8 cellular contexts compared by ENCODE assay signal in the genomic region with DNA sequence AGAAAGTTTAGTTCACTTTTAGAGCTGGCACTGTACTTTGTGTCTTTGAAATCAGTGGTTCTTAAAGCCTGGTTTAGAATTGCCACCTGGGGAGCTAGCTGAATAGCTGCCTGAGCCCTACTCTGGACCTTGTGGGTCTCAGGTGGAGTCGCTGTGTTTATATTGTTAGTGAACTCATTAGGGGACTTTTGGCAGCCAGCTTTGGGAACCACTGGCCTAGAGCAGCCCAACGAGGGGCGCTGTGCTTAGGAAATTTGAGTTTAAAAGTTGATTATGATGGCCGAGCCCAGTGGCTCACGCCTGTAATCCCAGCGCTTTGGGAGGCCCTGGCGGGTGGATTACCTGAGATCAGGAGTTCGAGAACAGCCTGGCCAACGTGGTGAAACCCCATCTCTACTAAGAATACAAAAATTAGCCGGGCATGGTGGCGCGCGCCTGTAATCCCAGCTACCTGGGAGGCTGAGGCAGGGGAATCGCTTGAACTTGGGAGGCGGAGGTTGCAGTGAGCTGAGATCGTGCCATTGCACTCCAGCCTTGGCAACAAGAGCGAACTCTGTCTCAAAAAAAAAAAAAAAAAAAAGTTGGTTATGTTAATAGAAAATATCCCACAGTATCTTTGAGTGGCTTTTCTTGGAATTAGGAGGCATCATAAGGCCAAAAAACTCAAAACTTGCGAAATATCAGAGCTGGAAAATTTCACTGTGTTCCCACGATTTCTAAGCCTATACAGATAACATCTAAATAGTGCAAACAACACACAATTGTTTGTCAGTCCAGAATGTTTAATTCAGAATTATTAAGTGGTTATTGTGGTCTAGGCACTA. TPM values are rescaled to one million over a fixed set of nuclear protein-coding genes. Genes with fewer than 3 reads are reported as not detected.
DNase-seq lines count a peak whose midpoint lies in the region; ATAC-seq, FAIRE-seq and TF ChIP-seq lines count a peak whose summit lies in the region.

No MANE protein-coding gene starts in this region.

- in situ Hi-C loops in HepG2 (cut with HindIII; ENCODE audit: extremely low pct_ligation_motif_present, low pct_unique_long_range_greater_than_20kb), result no loop called here

- H3K4me1 Mint-ChIP-seq in Calu3 (ENCODE audit: low read depth, unreplicated experiment), result peaks cover 21% of the 10 kb centered on the region
- peaks cover 18 to 31% (median 26%) of the 10 kb centered on the region in 3 donors for H3K4me1 Mint-ChIP-seq in IgD-negative memory B cell
- peaks cover 5% of the 10 kb centered on the region for H3K4me1 Mint-ChIP-seq in astrocyte (ENCODE audit: low read depth, unreplicated experiment)

- peaks cover 40% of the 10 kb centered on the region for H3K79me2 ChIP-seq in astrocyte (ENCODE audit: insufficient read depth, low read length)
- peaks cover 44% of the 10 kb centered on the region for H3K79me2 ChIP-seq in HepG2 (ENCODE audit: insufficient read depth, low read length)

- TF ChIP-seq CTCF in Calu3 (IDR thresholded peaks at IDR 0.05; ENCODE audit: unreplicated experiment), result no peak
- TF ChIP-seq CTCF in astrocyte (IDR thresholded peaks at IDR 0.05; ENCODE audit: insufficient read depth, low read depth, low read length), result no peak
- no peak for TF ChIP-seq CTCF in HepG2 (CRISPR knock-in tag; IDR thresholded peaks at IDR 0.05)
- no peak for TF ChIP-seq CTCF in testis (IDR thresholded peaks at IDR 0.05)

- TF ChIP-seq RAD21 in HepG2 (CRISPR knock-in tag; IDR thresholded peaks at IDR 0.05), result no peak

- peak overlapping the region; percentile 98 for H3K27ac Mint-ChIP-seq in Calu3 (ENCODE audit: unreplicated experiment)
- H3K27ac Mint-ChIP-seq in IgD-negative memory B cell, result peak overlapping the region; percentile 82 to 100 (median 93)
- H3K27ac Mint-ChIP-seq in astrocyte (ENCODE audit: unreplicated experiment), result peak overlapping the region; percentile 60

- H2AFZ ChIP-seq in astrocyte (ENCODE audit: low read depth, low read length) (peak overlapping the region; percentile 97), HepG2 (ENCODE audit: low read length) (no peak overlapping the region)

- TF ChIP-seq POLR2A in HepG2 (IDR thresholded peaks at IDR 0.05; ENCODE audit: insufficient read depth in 1 of 2, low read depth in 2 of 2, low read length in 2 of 2), result no peak
- no peak for TF ChIP-seq POLR2A in testis (IDR thresholded peaks at IDR 0.05)

- no peaks in the 10 kb centered on the region for H3K36me3 ChIP-seq in astrocyte (ENCODE audit: insufficient read depth, low read length)
- H3K36me3 ChIP-seq in HepG2 (replicated peaks in 1 of 2; ENCODE audit: control insufficient read depth in 1 of 2, insufficient read depth in 2 of 2, low read length in 2 of 2), result peaks cover 3 to 5% of the 10 kb centered on the region in 2 experiments; a peak in 1 of 5 replicates
- no peaks in the 10 kb centered on the region for H3K36me3 ChIP-seq in testis (ENCODE audit: low read depth, missing control alignments)

- TSS peak; percentile 51 for BruUV-seq in Calu3 (replicated peaks; lab: Mats Ljungman, UMichigan)
- TSS peak; percentile 70 for BruUV-seq in HepG2 (replicated peaks; lab: Mats Ljungman, UMichigan)

- no peaks in the 10 kb centered on the region for H3K9me3 ChIP-seq in astrocyte (ENCODE audit: insufficient read depth, low read depth, low read length)
- H3K9me3 ChIP-seq in HepG2 (ENCODE audit: low read length), result no peaks in the 10 kb centered on the region
- no peaks in the 10 kb centered on the region for H3K9me3 ChIP-seq in testis

- DNase-seq in Calu3 (no peak), astrocyte (ENCODE audit: low read depth) (no peak), HepG2 (ENCODE audit: low spot score) (peak; percentile 21), testis (peak; percentile 20), foreskin melanocyte (no peak)

- peak overlapping the region; percentile 89 for H3K4me2 ChIP-seq in astrocyte (ENCODE audit: low read length)
- peak overlapping the region; percentile 90 for H3K4me2 ChIP-seq in HepG2 (ENCODE audit: low read depth, low read length)

- H3K9me3 Mint-ChIP-seq in Calu3 (ENCODE audit: low read depth, unreplicated experiment) (no peaks in the 10 kb centered on the region), IgD-negative memory B cell (no peaks in the 10 kb centered on the region), astrocyte (ENCODE audit: unreplicated experiment) (peaks cover 2% of the 10 kb centered on the region)

- H3K4me3 Mint-ChIP-seq in Calu3 (ENCODE audit: low read depth, unreplicated experiment) (peak overlapping the region; percentile 88), IgD-negative memory B cell (peak overlapping the region; percentile 87 to 99 (median 96)), astrocyte (ENCODE audit: unreplicated experiment) (peak overlapping the region; percentile 91)

- TF ChIP-seq EP300 in HepG2 (IDR thresholded peaks at IDR 0.05; ENCODE audit: low read depth in 2 of 2, low read length in 2 of 2) (no peak), HepG2 (CRISPR knock-in tag; IDR thresholded peaks at IDR 0.05; ENCODE audit: borderline replicate concordance) (0 out of 2 replicates have a peak, but pooled peaks have one; percentile 6)

- no peak for FAIRE-seq in astrocyte (lab: Jason Lieb, UNC)
- no peak for FAIRE-seq in HepG2 (lab: Jason Lieb, UNC)

- intact Hi-C loops in Calu3 (cut with micrococcal nuclease; ENCODE audit: unreplicated experiment), result no loop called here
- intact Hi-C loops in HepG2 (cut with micrococcal nuclease; ENCODE audit: unreplicated experiment), result no loop called here
- intact Hi-C loops in testis (cut with DNase I; ENCODE audit: low total_unique reads), result no loop called here

- WGBS in HepG2 (ENCODE audit: low lambda C conversion rate), result 21% methylated on average over 17 of the region's 19 CpGs
- 31 to 45% methylated on average over 18 to 19 of the region's 19 CpGs for WGBS in testis, 2 donors

- H4K20me1 ChIP-seq in astrocyte (ENCODE audit: insufficient read depth, low read length) (no peaks in the 10 kb centered on the region), HepG2 (ENCODE audit: insufficient read depth, low read length) (no peaks in the 10 kb centered on the region; the same call in 1 of the 2 replicates)

- peak; percentile 3 for ATAC-seq in GM21423 (IDR thresholded peaks at IDR 0.05; ENCODE audit: unreplicated experiment)
- peak; percentile 6 for ATAC-seq in HepG2
- no peak for ATAC-seq in HG03097 (IDR thresholded peaks at IDR 0.05; ENCODE audit: low FRiP score, unreplicated experiment)

- POLR2A ChIA-PET in HepG2 (lab: Yijun Ruan, JAX), result interaction anchor here (0.6 to 3.0 kb wide), 11 partner anchors 13 to 732 kb away, joined by 3 to 24 read pairs (median 4); a partner anchor contains a TSS

- no peaks in the 10 kb centered on the region for H3K4me1 ChIP-seq in astrocyte (ENCODE audit: insufficient read depth, low read length)
- H3K4me1 ChIP-seq in HepG2 (ENCODE audit: insufficient read depth, low read length), result peaks cover 40% of the 10 kb centered on the region
- peaks cover 14% of the 10 kb centered on the region for H3K4me1 ChIP-seq in testis

- H3K27me3 Mint-ChIP-seq in Calu3 (ENCODE audit: unreplicated experiment) (no peaks in the 10 kb centered on the region), IgD-negative memory B cell (peaks cover 2% of the 10 kb centered on the region), astrocyte (ENCODE audit: low read depth, unreplicated experiment) (no peaks in the 10 kb centered on the region)

- peaks cover 43% of the 10 kb centered on the region for H3K36me3 Mint-ChIP-seq in Calu3 (ENCODE audit: insufficient read depth, unreplicated experiment)
- H3K36me3 Mint-ChIP-seq in IgD-negative memory B cell, result no peaks in the 10 kb centered on the region
- no peaks in the 10 kb centered on the region for H3K36me3 Mint-ChIP-seq in astrocyte (ENCODE audit: low read depth, unreplicated experiment)

- H3K27ac ChIP-seq in astrocyte (ENCODE audit: low read depth, low read length) (peak overlapping the region; percentile 65), HepG2 (ENCODE audit: extremely low read length, insufficient read depth, low read length) (peak overlapping the region; percentile 98), testis (peak overlapping the region; percentile 78 to 79)

- CTCF ChIA-PET in Calu3 (lab: Charles Lee), result interaction anchor here (1.4 to 2.3 kb wide), 2 partner anchors 13 to 170 kb away, joined by 4 to 19 read pairs; no protein-coding TSS in a partner anchor
- CTCF ChIA-PET in HepG2 (lab: Yijun Ruan, JAX; ENCODE audit: low intra/inter-chr PET ratio, low total read pairs), result no interaction called here

- peak overlapping the region; percentile 75 for H3K4me3 ChIP-seq in astrocyte (ENCODE audit: insufficient read depth, low read depth, low read length)
- peak overlapping the region; percentile 74 to 76 (median 76) for H3K4me3 ChIP-seq in HepG2 (replicated peaks in 1 of 3; ENCODE audit: insufficient read depth in 1 of 3, low read depth in 2 of 3, low read length in 3 of 3)
- peak overlapping the region; percentile 67 to 83 for H3K4me3 ChIP-seq in testis

- H3K27me3 ChIP-seq in astrocyte (ENCODE audit: insufficient read depth, low read length) (no peaks in the 10 kb centered on the region), HepG2 (ENCODE audit: control insufficient read depth in 1 of 2, insufficient read depth in 2 of 2, low read length in 2 of 2) (no peaks in the 10 kb centered on the region; a peak in 1 of 5 replicates), testis (no peaks in the 10 kb centered on the region)

- H3K9ac ChIP-seq in astrocyte (ENCODE audit: low read length) (peak overlapping the region; percentile 84), HepG2 (ENCODE audit: insufficient read depth, low read depth, low read length) (peak overlapping the region; percentile 93)

RNA-seq across cellular contexts. Expression of a gene that starts 0.8 kb away (rescaled TPM):
- 98.7 and 115 TPM in 2 replicates for total RNA-seq in Calu3 (2022)
- polyA plus RNA-seq in IgD-negative memory B cell, result 33.2 TPM
- total RNA-seq in astrocyte, result 30.2 and 31.7 TPM in 2 replicates
- total RNA-seq in HepG2 (2016; rRNA removed; fragmentation: Illumina TruSeq; extraction: Trizol), result 83.6 and 133 TPM in 2 replicates
- total RNA-seq in HepG2 (2016; cell fraction: cytosol; rRNA removed; fragmentation: Illumina TruSeq; extraction: Trizol; ENCODE audit: low read depth), result 24.8 and 30.9 TPM in 2 replicates
- total RNA-seq in HepG2 (2016; cell fraction: insoluble cytoplasmic fraction; rRNA removed; fragmentation: Illumina TruSeq; extraction: Trizol), result 84.7 and 137 TPM in 2 replicates
- 22.2 and 22.3 TPM in 2 replicates for total RNA-seq in HepG2 (2016; cell fraction: membrane; rRNA removed; fragmentation: Illumina TruSeq; extraction: Trizol)
- 69.6 and 75.6 TPM in 2 replicates for total RNA-seq in HepG2 (2016; cell fraction: nucleus; rRNA removed; fragmentation: Illumina TruSeq; extraction: Trizol)
- polyA plus RNA-seq in HepG2 (2011; rRNA removed), result 32.4 and 44.8 TPM in 2 replicates
- polyA plus RNA-seq in HepG2 (2011; cell fraction: cytosol; rRNA removed), result 31.6 and 38.6 TPM in 2 replicates
- polyA plus RNA-seq in HepG2 (2011; cell fraction: nucleus; rRNA removed), result 17.7 and 21.6 TPM in 2 replicates
- polyA plus RNA-seq in HepG2 (2012), result 25.9 and 42.8 TPM in 2 replicates
- polyA plus RNA-seq in HepG2 (2016; cell fraction: cytosol; fragmentation: Illumina TruSeq; extraction: Trizol; ENCODE audit: low read depth), result 4.7 and 4.9 TPM in 2 replicates
- 118 and 138 TPM in 2 replicates for polyA plus RNA-seq in HepG2 (2016; cell fraction: insoluble cytoplasmic fraction; fragmentation: Illumina TruSeq; extraction: Trizol; ENCODE audit: low read depth)
- 15.6 and 18.9 TPM in 2 replicates for polyA plus RNA-seq in HepG2 (2016; cell fraction: membrane; fragmentation: Illumina TruSeq; extraction: Trizol; ENCODE audit: low read depth)
- 71.0 and 84.2 TPM in 2 replicates for polyA plus RNA-seq in HepG2 (2016; cell fraction: nucleus; fragmentation: Illumina TruSeq; extraction: Trizol; ENCODE audit: insufficient read depth, low read depth)
- 33.1 and 37.3 TPM in 2 replicates for polyA minus RNA-seq in HepG2 (2011; rRNA and poly(A)+ RNA removed; ENCODE audit: low replicate concordance)
- polyA minus RNA-seq in HepG2 (2011; cell fraction: cytosol; rRNA and poly(A)+ RNA removed), result 43.3 and 45.1 TPM in 2 replicates
- 39.3 and 44.4 TPM in 2 replicates for polyA minus RNA-seq in HepG2 (2011; cell fraction: nucleus; rRNA and poly(A)+ RNA removed)
- 10 to 100 TPM; 29.0 to 30.0 TPM for total RNA-seq in testis
- 24.7 TPM for polyA plus RNA-seq in testis (ENCODE audit: insufficient read depth, low read depth, low replicate concordance)

Comparison
In these comparisons a context has a peak if more than half of its experiments do, and no peak if none do; other contexts are left out.
1. DNase-seq: peak in HepG2 (single experiment) and testis (single experiment); none in Calu3 (single experiment), astrocyte (single experiment) and foreskin melanocyte (single experiment).
2. Peak in every context shown above with its lines, with median percentiles within 50 percentile points of each other: H3K27ac Mint-ChIP-seq, H3K4me3 Mint-ChIP-seq, H3K27ac ChIP-seq and H3K4me3 ChIP-seq.